Comparison of ENCODE assay signal across 8 cellular contexts in the genomic region with DNA sequence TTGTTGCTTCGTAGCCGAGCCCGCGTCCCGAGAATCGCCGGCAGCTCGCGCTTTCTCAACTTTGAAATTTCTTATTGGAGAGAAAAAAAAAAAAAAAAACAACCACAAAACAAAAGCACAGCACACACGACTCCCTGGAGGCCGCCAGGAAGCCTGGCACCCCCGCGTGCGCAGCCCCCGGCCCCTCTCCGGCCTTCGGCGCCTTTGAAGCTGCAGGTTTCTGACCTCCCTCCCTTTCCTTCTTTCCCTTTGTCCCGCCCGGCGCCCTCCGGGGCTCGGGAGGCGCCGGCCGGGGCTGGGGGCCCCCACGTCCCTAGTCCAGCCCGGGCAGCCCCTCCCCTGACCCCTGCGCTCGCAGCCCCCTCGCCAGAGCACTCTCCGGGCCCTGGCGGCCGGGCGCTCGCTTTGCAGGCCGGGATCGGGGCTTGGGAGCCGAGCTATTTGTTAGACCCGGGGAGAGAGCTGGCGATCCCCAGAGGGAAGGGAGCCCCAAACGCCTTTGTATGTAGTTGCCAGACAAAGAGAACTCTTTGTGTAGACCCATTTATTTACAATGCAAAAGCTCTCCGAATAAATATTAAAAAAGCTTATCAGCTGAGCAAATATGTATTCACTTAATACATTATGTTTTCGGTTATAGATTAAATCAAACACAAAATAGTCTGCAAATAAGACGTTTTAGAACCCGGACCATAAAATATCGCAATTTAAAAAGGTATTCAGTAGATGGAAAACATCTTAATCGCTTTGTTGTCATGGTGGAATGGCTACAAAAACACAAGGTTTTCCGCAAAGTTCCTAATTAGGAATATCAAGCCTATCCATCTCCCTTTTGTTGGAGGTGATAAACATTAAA. TPM values are rescaled to one million over a fixed set of nuclear protein-coding genes. Genes with fewer than 3 reads are reported as not detected.
A peak's percentile ranks its signal among the peaks of the same experiment; 100 is the strongest.
DNase-seq lines count a peak whose midpoint lies in the region; ATAC-seq and TF ChIP-seq lines count a peak whose summit lies in the region.

No MANE protein-coding gene starts in this region.

- peaks cover 0 to 4% of the 10 kb centered on the region in 2 experiments for H3K9me3 ChIP-seq in CD4-positive, CD25-positive, alpha-beta regulatory T cell (ENCODE audit: control insufficient read depth in 2 of 2, low read length in 2 of 2)

- TF ChIP-seq CTCF in HL-60 (IDR thresholded peaks at IDR 0.05; ENCODE audit: insufficient read depth, low read length) (no peak), epithelial cell of proximal tubule (conservative IDR thresholded peaks at IDR 0.05; ENCODE audit: low read depth, low read length) (no peak)

- ATAC-seq in CD4-positive, CD25-positive, alpha-beta regulatory T cell (ENCODE audit: low read depth in 2 of 2), result no peak
- peak; percentile 23 for ATAC-seq in SK-N-SH treated with all-trans-retinoic acid at 6 μM for 48 hours
- ATAC-seq in natural killer cell treated with Interleukin-12 subunit alpha and Interleukin-12 subunit beta and Interleukin-15 and Interleukin-18, amount 100 ng/mL, for 72 hours, result no peak
- no peak for ATAC-seq in HG03354 (IDR thresholded peaks at IDR 0.05; ENCODE audit: poor library complexity, severe bottlenecking, unreplicated experiment)
- no peak for ATAC-seq in GM19035 (IDR thresholded peaks at IDR 0.05; ENCODE audit: unreplicated experiment)
- no peak for ATAC-seq in HG03432 (IDR thresholded peaks at IDR 0.05; ENCODE audit: unreplicated experiment)

- DNase-seq in CD4-positive, CD25-positive, alpha-beta regulatory T cell, result no peak
- peak in 1 of 2 experiments; percentile 61 for DNase-seq in HL-60 (ENCODE audit: low read depth in 1 of 2, low spot score in 1 of 2)
- DNase-seq in epithelial cell of proximal tubule (ENCODE audit: low read depth), result no peak
- DNase-seq in natural killer cell treated with Interleukin-12 subunit alpha and Interleukin-12 subunit beta and Interleukin-15 and Interleukin-18, amount 100 ng/mL, for 72 hours (ENCODE audit: low spot score), result no peak

- no peak overlapping the region for H3K4me3 ChIP-seq in CD4-positive, CD25-positive, alpha-beta regulatory T cell (ENCODE audit: low read depth, low read length)
- H3K4me3 ChIP-seq in HL-60 (replicated peaks; ENCODE audit: insufficient read depth, low read length), result peak overlapping the region; percentile 62
- peak overlapping the region; percentile 68 for H3K4me3 ChIP-seq in epithelial cell of proximal tubule (ENCODE audit: low read depth, low read length)

- H3K4me1 ChIP-seq in CD4-positive, CD25-positive, alpha-beta regulatory T cell (ENCODE audit: control insufficient read depth, insufficient read depth, low read length, poor library complexity, severe bottlenecking), result peaks cover 75% of the 10 kb centered on the region

- peaks cover 5 to 43% (median 25%) of the 10 kb centered on the region in 4 donors for H3K4me1 Mint-ChIP-seq in CD4-positive, CD25-positive, alpha-beta regulatory T cell
- peaks cover 26 to 29% of the 10 kb centered on the region in 2 donors for H3K4me1 Mint-ChIP-seq in natural killer cell treated with Interleukin-12 subunit alpha and Interleukin-12 subunit beta and Interleukin-15 and Interleukin-18, amount 100 ng/mL, for 72 hours (ENCODE audit: low read depth in 2 of 2)

- no peak overlapping the region for H3K27ac ChIP-seq in CD4-positive, CD25-positive, alpha-beta regulatory T cell (ENCODE audit: insufficient read depth, low read length, poor library complexity, severe bottlenecking)
- H3K27ac ChIP-seq in HL-60 (replicated peaks), result peak overlapping the region; percentile 95

- peak overlapping the region in 1 of 3 donors; percentile 49 for H3K27ac Mint-ChIP-seq in CD4-positive, CD25-positive, alpha-beta regulatory T cell
- H3K27ac Mint-ChIP-seq in natural killer cell treated with Interleukin-12 subunit alpha and Interleukin-12 subunit beta and Interleukin-15 and Interleukin-18, amount 100 ng/mL, for 72 hours, result peak overlapping the region in 1 of 2 donors; percentile 73

- no peaks in the 10 kb centered on the region for H3K36me3 Mint-ChIP-seq in CD4-positive, CD25-positive, alpha-beta regulatory T cell
- H3K36me3 Mint-ChIP-seq in natural killer cell treated with Interleukin-12 subunit alpha and Interleukin-12 subunit beta and Interleukin-15 and Interleukin-18, amount 100 ng/mL, for 72 hours, result no peaks in the 10 kb centered on the region

- H3K4me3 Mint-ChIP-seq in CD4-positive, CD25-positive, alpha-beta regulatory T cell, result peak overlapping the region; percentile 56 to 90 (median 78)
- peak overlapping the region; percentile 64 for H3K4me3 Mint-ChIP-seq in natural killer cell treated with Interleukin-12 subunit alpha and Interleukin-12 subunit beta and Interleukin-15 and Interleukin-18, amount 100 ng/mL, for 72 hours

- H3K27me3 ChIP-seq in CD4-positive, CD25-positive, alpha-beta regulatory T cell (ENCODE audit: control insufficient read depth, insufficient read depth, low read length), result peaks cover 24% of the 10 kb centered on the region
- H3K27me3 ChIP-seq in HL-60 (ENCODE audit: insufficient read depth, poor library complexity, severe bottlenecking), result no peaks in the 10 kb centered on the region

- peaks cover 0 to 10% (median 0%) of the 10 kb centered on the region in 7 donors for H3K9me3 Mint-ChIP-seq in CD4-positive, CD25-positive, alpha-beta regulatory T cell
- H3K9me3 Mint-ChIP-seq in natural killer cell treated with Interleukin-12 subunit alpha and Interleukin-12 subunit beta and Interleukin-15 and Interleukin-18, amount 100 ng/mL, for 72 hours, result no peaks in the 10 kb centered on the region

- no peaks in the 10 kb centered on the region for H3K36me3 ChIP-seq in CD4-positive, CD25-positive, alpha-beta regulatory T cell (ENCODE audit: control insufficient read depth, insufficient read depth, low read length)

- H3K27me3 Mint-ChIP-seq in CD4-positive, CD25-positive, alpha-beta regulatory T cell, result peaks cover 65% of the 10 kb centered on the region
- peaks cover 9 to 48% of the 10 kb centered on the region in 2 donors for H3K27me3 Mint-ChIP-seq in natural killer cell treated with Interleukin-12 subunit alpha and Interleukin-12 subunit beta and Interleukin-15 and Interleukin-18, amount 100 ng/mL, for 72 hours

TF ChIP-seq in SK-N-SH treated with all-trans-retinoic acid at 6 μM for 48 hours, 23 proteins besides CTCF, POLR2A, EP300 and RAD21 (continues in another document):
- TF ChIP-seq, protein P1, sequence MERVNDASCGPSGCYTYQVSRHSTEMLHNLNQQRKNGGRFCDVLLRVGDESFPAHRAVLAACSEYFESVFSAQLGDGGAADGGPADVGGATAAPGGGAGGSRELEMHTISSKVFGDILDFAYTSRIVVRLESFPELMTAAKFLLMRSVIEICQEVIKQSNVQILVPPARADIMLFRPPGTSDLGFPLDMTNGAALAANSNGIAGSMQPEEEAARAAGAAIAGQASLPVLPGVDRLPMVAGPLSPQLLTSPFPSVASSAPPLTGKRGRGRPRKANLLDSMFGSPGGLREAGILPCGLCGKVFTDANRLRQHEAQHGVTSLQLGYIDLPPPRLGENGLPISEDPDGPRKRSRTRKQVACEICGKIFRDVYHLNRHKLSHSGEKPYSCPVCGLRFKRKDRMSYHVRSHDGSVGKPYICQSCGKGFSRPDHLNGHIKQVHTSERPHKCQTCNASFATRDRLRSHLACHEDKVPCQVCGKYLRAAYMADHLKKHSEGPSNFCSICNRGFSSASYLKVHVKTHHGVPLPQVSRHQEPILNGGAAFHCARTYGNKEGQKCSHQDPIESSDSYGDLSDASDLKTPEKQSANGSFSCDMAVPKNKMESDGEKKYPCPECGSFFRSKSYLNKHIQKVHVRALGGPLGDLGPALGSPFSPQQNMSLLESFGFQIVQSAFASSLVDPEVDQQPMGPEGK (CRISPR knock-in tag; IDR thresholded peaks at IDR 0.05; ENCODE audit: borderline replicate concordance), result no peak
- TF ChIP-seq TOX (CRISPR knock-in tag; IDR thresholded peaks at IDR 0.05; ENCODE audit: borderline replicate concordance), result no peak
- TF ChIP-seq OSR1 (CRISPR knock-in tag; IDR thresholded peaks at IDR 0.05), result no peak
- TF ChIP-seq, protein P2, sequence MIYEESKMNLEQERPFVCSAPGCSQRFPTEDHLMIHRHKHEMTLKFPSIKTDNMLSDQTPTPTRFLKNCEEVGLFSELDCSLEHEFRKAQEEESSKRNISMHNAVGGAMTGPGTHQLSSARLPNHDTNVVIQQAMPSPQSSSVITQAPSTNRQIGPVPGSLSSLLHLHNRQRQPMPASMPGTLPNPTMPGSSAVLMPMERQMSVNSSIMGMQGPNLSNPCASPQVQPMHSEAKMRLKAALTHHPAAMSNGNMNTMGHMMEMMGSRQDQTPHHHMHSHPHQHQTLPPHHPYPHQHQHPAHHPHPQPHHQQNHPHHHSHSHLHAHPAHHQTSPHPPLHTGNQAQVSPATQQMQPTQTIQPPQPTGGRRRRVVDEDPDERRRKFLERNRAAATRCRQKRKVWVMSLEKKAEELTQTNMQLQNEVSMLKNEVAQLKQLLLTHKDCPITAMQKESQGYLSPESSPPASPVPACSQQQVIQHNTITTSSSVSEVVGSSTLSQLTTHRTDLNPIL (CRISPR knock-in tag; IDR thresholded peaks at IDR 0.05; ENCODE audit: low read depth), result no peak
- TF ChIP-seq, protein P3, sequence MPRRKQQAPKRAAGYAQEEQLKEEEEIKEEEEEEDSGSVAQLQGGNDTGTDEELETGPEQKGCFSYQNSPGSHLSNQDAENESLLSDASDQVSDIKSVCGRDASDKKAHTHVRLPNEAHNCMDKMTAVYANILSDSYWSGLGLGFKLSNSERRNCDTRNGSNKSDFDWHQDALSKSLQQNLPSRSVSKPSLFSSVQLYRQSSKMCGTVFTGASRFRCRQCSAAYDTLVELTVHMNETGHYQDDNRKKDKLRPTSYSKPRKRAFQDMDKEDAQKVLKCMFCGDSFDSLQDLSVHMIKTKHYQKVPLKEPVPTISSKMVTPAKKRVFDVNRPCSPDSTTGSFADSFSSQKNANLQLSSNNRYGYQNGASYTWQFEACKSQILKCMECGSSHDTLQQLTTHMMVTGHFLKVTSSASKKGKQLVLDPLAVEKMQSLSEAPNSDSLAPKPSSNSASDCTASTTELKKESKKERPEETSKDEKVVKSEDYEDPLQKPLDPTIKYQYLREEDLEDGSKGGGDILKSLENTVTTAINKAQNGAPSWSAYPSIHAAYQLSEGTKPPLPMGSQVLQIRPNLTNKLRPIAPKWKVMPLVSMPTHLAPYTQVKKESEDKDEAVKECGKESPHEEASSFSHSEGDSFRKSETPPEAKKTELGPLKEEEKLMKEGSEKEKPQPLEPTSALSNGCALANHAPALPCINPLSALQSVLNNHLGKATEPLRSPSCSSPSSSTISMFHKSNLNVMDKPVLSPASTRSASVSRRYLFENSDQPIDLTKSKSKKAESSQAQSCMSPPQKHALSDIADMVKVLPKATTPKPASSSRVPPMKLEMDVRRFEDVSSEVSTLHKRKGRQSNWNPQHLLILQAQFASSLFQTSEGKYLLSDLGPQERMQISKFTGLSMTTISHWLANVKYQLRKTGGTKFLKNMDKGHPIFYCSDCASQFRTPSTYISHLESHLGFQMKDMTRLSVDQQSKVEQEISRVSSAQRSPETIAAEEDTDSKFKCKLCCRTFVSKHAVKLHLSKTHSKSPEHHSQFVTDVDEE (CRISPR knock-in tag; IDR thresholded peaks at IDR 0.05), result no peak
- TF ChIP-seq ZNF70 (CRISPR knock-in tag; IDR thresholded peaks at IDR 0.05), result no peak

RNA-seq across cellular contexts. Expression of a gene that starts 2.3 kb away (rescaled TPM):
- 0.54 TPM for total RNA-seq in CD4-positive, CD25-positive, alpha-beta regulatory T cell
- not detected for polyA plus RNA-seq in CD4-positive, CD25-positive, alpha-beta regulatory T cell
- total RNA-seq in epithelial cell of proximal tubule, result 4.8 and 6.2 TPM in 2 replicates
- total RNA-seq in natural killer cell treated with Interleukin-12 subunit alpha and Interleukin-12 subunit beta and Interleukin-15 and Interleukin-18, amount 100 ng/mL, for 72 hours, result under 1 TPM; 0.52 to 0.84 TPM
